9 cellular contexts compared by ENCODE assay signal in genomic region chr1:236774926-236775325, GRCh38. TPM values are rescaled to one million over a fixed set of nuclear protein-coding genes. Genes with fewer than 3 reads are reported as not detected.
A peak's percentile ranks its signal among the peaks of the same experiment; 100 is the strongest.
DNase-seq lines count a peak whose midpoint lies in the region; ATAC-seq and TF ChIP-seq lines count a peak whose summit lies in the region.
"Had no signal": no experiment of that assay in that cellular context is flagged by ENCODE, and none has a peak within 500 bp of the region (broad histone marks: within the 10 kb centered on the region; RNA-seq: fewer than 3 reads in every experiment).

No MANE protein-coding gene starts in this region.

- BruUV-seq in PC-3 (replicated peaks; lab: Mats Ljungman, UMichigan): no TSS peak

- DNase-seq in DMS 273 (lab: John Stamatoyannopoulos, UW; ENCODE audit: unreplicated experiment): peak; percentile 36
- no peak for DNase-seq in DMS 273 treated with DMSO at 0.1 percent for 48 hours (lab: John Stamatoyannopoulos, UW)
- DNase-seq in PC-3: peak; percentile 26
- DNase-seq in fibroblast of villous mesenchyme (ENCODE audit: low read depth): peak; percentile 38
- no peak for DNase-seq in gastrocnemius medialis
- no peak for DNase-seq in NCI-H1105 treated with DMSO at 0.1 percent for 48 hours (lab: John Stamatoyannopoulos, UW)
- DNase-seq in stimulated activated CD4-positive, alpha-beta T cell treated with anti-CD3 and anti-CD28 coated beads, Interleukin-4, amount 100 ng/mL, for 24 hours: no peak
- DNase-seq: activated CD4-positive, alpha-beta T cell treated with anti-CD3 and anti-CD28 coated beads for 1 hour had no signal

- H3K4me1 ChIP-seq in PC-3 (ENCODE audit: insufficient read depth, low read length) (no peaks in the 10 kb centered on the region), gastrocnemius medialis (no peaks in the 10 kb centered on the region)

- TF ChIP-seq POLR2A in gastrocnemius medialis (IDR thresholded peaks at IDR 0.05): no peak

- no peak overlapping the region for H3K4me3 ChIP-seq in PC-3 (ENCODE audit: low read length)
- no peak overlapping the region for H3K4me3 ChIP-seq in fibroblast of villous mesenchyme (ENCODE audit: low read depth, low read length)
- H3K4me3 ChIP-seq in gastrocnemius medialis: no peak overlapping the region

- POLR2A ChIA-PET in PC-3 (lab: Charles Lee; ENCODE audit: unreplicated experiment): no interaction called here

- H3K27ac ChIP-seq in PC-3 (ENCODE audit: low read length) (no peak overlapping the region), gastrocnemius medialis (no peak overlapping the region)

- intact Hi-C loops in PC-3 (cut with micrococcal nuclease) (loop anchor here (10.0 kb wide), 1 partner anchor 160 kb away; no protein-coding TSS in a partner anchor), gastrocnemius medialis (cut with DNase I; ENCODE audit: low total_unique reads) (loop anchor here (2.0 kb wide), 1 partner anchor 170 kb away; the partner anchor contains the start of gene HEATR1)

- H3K4me2 ChIP-seq in PC-3 (ENCODE audit: low read length): no peak overlapping the region

- H3K9ac ChIP-seq in PC-3 (ENCODE audit: low read length): no peak overlapping the region

- no peaks in the 10 kb centered on the region for H4K20me1 ChIP-seq in PC-3 (ENCODE audit: low read length)

- H3K79me2 ChIP-seq in PC-3 (ENCODE audit: low read length): no peaks in the 10 kb centered on the region

- H3F3A ChIP-seq in PC-3 (ENCODE audit: low read length, unreplicated experiment): no peaks in the 10 kb centered on the region

- H3K27me3 ChIP-seq in PC-3 (ENCODE audit: low read length): peaks cover 16% of the 10 kb centered on the region
- H3K27me3 ChIP-seq in gastrocnemius medialis: peaks cover 0 to 2% (median 0%) of the 10 kb centered on the region in 3 donors

- peak; percentile 44; the same call in 1 of the 2 replicates for TF ChIP-seq CTCF in PC-3 (conservative IDR thresholded peaks at IDR 0.05; ENCODE audit: low read depth, low read length)
- TF ChIP-seq CTCF in fibroblast of villous mesenchyme (IDR thresholded peaks at IDR 0.05; ENCODE audit: insufficient read depth, low read depth, low read length): peak; percentile 45
- TF ChIP-seq CTCF in gastrocnemius medialis (IDR thresholded peaks at IDR 0.05 in 4 of 5, conservative IDR thresholded peaks at IDR 0.05 in 1 of 5): peak in 2 of 5 experiments; percentile 15 to 39

- CTCF ChIA-PET in PC-3 (lab: Charles Lee): no interaction called here

- no peaks in the 10 kb centered on the region for H3K9me3 ChIP-seq in PC-3 (ENCODE audit: low read length)
- H3K9me3 ChIP-seq in gastrocnemius medialis: peaks cover 0 to 6% (median 0%) of the 10 kb centered on the region in 3 donors

- in situ Hi-C loops in gastrocnemius medialis (cut with MboI; ENCODE audit: low sequenced_read_pairs in 4 of 4): loop anchor here in 2 of 4 donors (10.0 to 25.0 kb wide), 2 partner anchors 160 to 488 kb away; partner anchors contain the start of gene ERO1B (in 1 of the 2)

- ATAC-seq in PC-3: peak; percentile 43; the same call in 1 of the 2 replicates
- peak; percentile 64 to 81 for ATAC-seq in gastrocnemius medialis
- no peak for ATAC-seq in GM19351 (IDR thresholded peaks at IDR 0.05; ENCODE audit: unreplicated experiment)

- no peaks in the 10 kb centered on the region for H3K36me3 ChIP-seq in PC-3 (ENCODE audit: low read depth, low read length)
- no peaks in the 10 kb centered on the region for H3K36me3 ChIP-seq in gastrocnemius medialis

- H3K9me2 ChIP-seq in PC-3 (replicated peaks; ENCODE audit: low read length): no peaks in the 10 kb centered on the region

- H2AFZ ChIP-seq in PC-3 (ENCODE audit: low read length): no peak overlapping the region

RNA-seq across cellular contexts. Expression of gene MTR, which starts 20.2 kb away (rescaled TPM):
- 14.2 and 15.6 TPM in 2 replicates for total RNA-seq in PC-3 (2014; rRNA removed)
- 26.7 and 34.5 TPM in 2 replicates for total RNA-seq in fibroblast of villous mesenchyme
- 10 to 100 TPM; 23.0 to 46.3 (median 29.1) TPM for total RNA-seq in gastrocnemius medialis

Comparison
In these comparisons a context has a peak if more than half of its experiments do, and no peak if none do; other contexts are left out.
1. DNase-seq: peak in DMS 273 (single experiment), PC-3 (single experiment) and fibroblast of villous mesenchyme (single experiment); none in DMS 273 treated with DMSO at 0.1 percent for 48 hours (single experiment), gastrocnemius medialis (0 of 2), NCI-H1105 treated with DMSO at 0.1 percent for 48 hours (single experiment) and stimulated activated CD4-positive, alpha-beta T cell treated with anti-CD3 and anti-CD28 coated beads, Interleukin-4, amount 100 ng/mL, for 24 hours (single experiment).